1 cellular context compared by ENCODE assay signal in the genomic region with DNA sequence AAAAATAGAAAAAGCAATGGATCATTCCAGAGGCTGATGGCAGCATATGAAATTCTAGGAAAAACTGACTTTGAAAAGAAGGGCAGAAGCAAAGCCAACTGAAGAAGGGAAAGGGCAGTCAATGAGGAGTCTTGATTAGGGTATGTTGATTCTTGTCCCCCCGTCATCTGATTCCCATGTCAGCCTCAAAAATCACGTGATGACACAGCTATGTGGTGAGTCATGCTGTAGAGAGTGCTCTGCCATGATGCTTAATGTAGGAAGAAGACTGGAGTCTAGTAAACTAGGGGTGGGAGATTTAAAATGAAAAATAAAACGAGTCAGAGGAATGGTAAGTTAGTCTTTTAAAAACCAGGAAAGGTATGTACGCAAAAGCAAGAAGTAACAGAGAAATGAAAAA.
TF ChIP-seq lines count a peak whose summit lies in the region.

No MANE protein-coding gene starts in this region.

TF ChIP-seq in H1, 55 proteins besides CTCF, POLR2A, EP300 and RAD21 (continued from another document):
- no peak for TF ChIP-seq SIRT6 (IDR thresholded peaks at IDR 0.05; ENCODE audit: low read length)
- TF ChIP-seq, protein P1, sequence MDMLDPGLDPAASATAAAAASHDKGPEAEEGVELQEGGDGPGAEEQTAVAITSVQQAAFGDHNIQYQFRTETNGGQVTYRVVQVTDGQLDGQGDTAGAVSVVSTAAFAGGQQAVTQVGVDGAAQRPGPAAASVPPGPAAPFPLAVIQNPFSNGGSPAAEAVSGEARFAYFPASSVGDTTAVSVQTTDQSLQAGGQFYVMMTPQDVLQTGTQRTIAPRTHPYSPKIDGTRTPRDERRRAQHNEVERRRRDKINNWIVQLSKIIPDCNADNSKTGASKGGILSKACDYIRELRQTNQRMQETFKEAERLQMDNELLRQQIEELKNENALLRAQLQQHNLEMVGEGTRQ (IDR thresholded peaks at IDR 0.05; ENCODE audit: low read length): no peak
- TF ChIP-seq FOSL1 (IDR thresholded peaks at IDR 0.05; ENCODE audit: insufficient read depth, low read depth, low read length): no peak
- TF ChIP-seq JUND (IDR thresholded peaks at IDR 0.05; ENCODE audit: low read length): no peak
- no peak for TF ChIP-seq SIN3A (conservative IDR thresholded peaks at IDR 0.05 in 1 of 2, IDR thresholded peaks at IDR 0.05 in 1 of 2; ENCODE audit: low read depth in 1 of 2, low read length in 2 of 2)
- TF ChIP-seq TEAD4 (IDR thresholded peaks at IDR 0.05; ENCODE audit: low read depth, low read length): no peak
- TF ChIP-seq RXRA (IDR thresholded peaks at IDR 0.05; ENCODE audit: insufficient read depth, low read depth, low read length): no peak
- no peak for TF ChIP-seq CHD1 (IDR thresholded peaks at IDR 0.05; ENCODE audit: low read depth, low read length)
- no peak for TF ChIP-seq SP2 (IDR thresholded peaks at IDR 0.05; ENCODE audit: low read length)
- TF ChIP-seq SRF (IDR thresholded peaks at IDR 0.05; ENCODE audit: low read depth, low read length): no peak
TF ChIP-seq in H1: peak in this region for 0.
